ENCODE assay signal across 8 cellular contexts in the genomic region with DNA sequence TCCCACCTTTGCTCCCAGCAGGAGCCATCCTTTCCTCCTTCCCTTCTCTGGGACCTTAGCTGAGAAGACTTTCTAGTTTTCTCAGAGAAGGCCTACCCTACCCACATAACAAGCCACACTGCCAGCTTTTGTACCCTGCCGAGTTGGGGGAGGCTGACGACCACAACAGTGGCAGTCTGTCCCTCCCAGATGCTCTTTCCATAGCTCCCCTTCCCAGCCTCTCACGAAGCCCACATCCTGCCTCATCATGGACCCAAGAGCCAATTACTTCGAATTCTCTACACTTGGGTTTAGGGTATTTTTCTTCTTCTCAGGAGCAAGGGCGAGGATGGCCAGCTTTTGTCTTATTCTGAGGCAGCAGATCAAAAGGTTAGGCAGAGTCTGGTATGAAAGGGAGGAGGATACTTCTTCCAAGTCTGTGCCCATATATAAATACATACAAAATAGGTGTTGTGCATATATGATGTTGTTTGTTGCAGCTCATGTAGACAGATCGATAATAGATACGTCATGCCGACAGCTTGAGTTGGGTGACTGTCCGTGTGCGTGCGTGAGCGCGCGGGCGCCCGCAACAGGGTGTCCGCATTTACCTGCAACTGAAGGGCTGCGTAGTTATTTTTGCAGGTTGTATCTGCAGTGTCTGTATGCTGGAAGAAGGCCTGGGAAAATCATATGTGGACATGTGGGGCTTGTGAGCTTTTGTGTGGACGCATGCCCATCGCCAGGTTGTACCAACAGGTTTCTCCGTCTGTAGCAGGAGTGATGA. TPM values are rescaled to one million over a fixed set of nuclear protein-coding genes. Genes with fewer than 3 reads are reported as not detected.
DNase-seq lines count a peak whose midpoint lies in the region; ATAC-seq and TF ChIP-seq lines count a peak whose summit lies in the region.

No MANE protein-coding gene starts in this region.

- POLR2A ChIA-PET in OCI-LY7 (lab: Charles Lee) = interaction anchor here (0.6 to 1.4 kb wide), 5 partner anchors 28 to 1467 kb away, joined by 3 to 7 read pairs (median 3); no protein-coding TSS in a partner anchor

- H3K9me2 ChIP-seq in OCI-LY7 (ENCODE audit: insufficient read depth, low read length) = no peaks in the 10 kb centered on the region

- peaks cover 6% of the 10 kb centered on the region for H3K36me3 Mint-ChIP-seq in effector memory CD8-positive, alpha-beta T cell (ENCODE audit: insufficient read depth)
- no peaks in the 10 kb centered on the region for H3K36me3 Mint-ChIP-seq in osteocyte (ENCODE audit: unreplicated experiment)

- BruUV-seq in OCI-LY7 (replicated peaks; lab: Mats Ljungman, UMichigan) = no TSS peak

- DNase-seq in DND-41 (no peak), OCI-LY7 (ENCODE audit: low spot score) (no peak), osteocyte (ENCODE audit: extremely low spot score, unreplicated experiment) (no peak), NCI-H2171 treated with DMSO at 0.1 percent for 48 hours (lab: John Stamatoyannopoulos, UW) (no peak), NCI-H526 (lab: John Stamatoyannopoulos, UW) (no peak), prostate gland (ENCODE audit: low spot score) (no peak)
- DNase-seq in effector memory CD8-positive, alpha-beta T cell = no peak

- peaks cover 23 to 43% of the 10 kb centered on the region in 2 donors for H3K27me3 Mint-ChIP-seq in effector memory CD8-positive, alpha-beta T cell
- peaks cover 45% of the 10 kb centered on the region for H3K27me3 Mint-ChIP-seq in osteocyte (ENCODE audit: unreplicated experiment)

- intact Hi-C loops in OCI-LY7 (cut with micrococcal nuclease; ENCODE audit: unreplicated experiment) (no loop called here), prostate gland (cut with DNase I) (no loop called here)

- H3K27me3 ChIP-seq in DND-41 (ENCODE audit: insufficient read depth, low read length, poor library complexity) = peaks cover 32% of the 10 kb centered on the region
- H3K27me3 ChIP-seq in prostate gland (replicated peaks; ENCODE audit: insufficient read depth) = no peaks in the 10 kb centered on the region

- no peaks in the 10 kb centered on the region for H3K36me3 ChIP-seq in DND-41 (ENCODE audit: insufficient read depth, low read length)
- no peaks in the 10 kb centered on the region for H3K36me3 ChIP-seq in OCI-LY7 (ENCODE audit: insufficient read depth, low read length)
- no peaks in the 10 kb centered on the region for H3K36me3 ChIP-seq in prostate gland

- H3K9me3 ChIP-seq in DND-41 (ENCODE audit: insufficient read depth, low read length, severe bottlenecking) (no peaks in the 10 kb centered on the region), OCI-LY7 (ENCODE audit: low read length) (no peaks in the 10 kb centered on the region), prostate gland (no peaks in the 10 kb centered on the region)

- H3K4me2 ChIP-seq in DND-41 (ENCODE audit: insufficient read depth, low read length) = no peak overlapping the region
- H3K4me2 ChIP-seq in OCI-LY7 (ENCODE audit: low read length) = peak overlapping the region; percentile 83

- H3K4me3 ChIP-seq in DND-41 (ENCODE audit: low read depth in 1 of 2, low read length in 2 of 2) = no peak overlapping the region
- H3K4me3 ChIP-seq in OCI-LY7 (ENCODE audit: low read depth, low read length, poor library complexity, severe bottlenecking) = peak overlapping the region; percentile 72
- H3K4me3 ChIP-seq in prostate gland = no peak overlapping the region

- H3K4me1 ChIP-seq in DND-41 (ENCODE audit: insufficient read depth, low read length) (no peaks in the 10 kb centered on the region), OCI-LY7 (ENCODE audit: insufficient read depth, low read length, poor library complexity, severe bottlenecking) (peaks cover 20% of the 10 kb centered on the region), prostate gland (replicated peaks) (no peaks in the 10 kb centered on the region)

- H2AFZ ChIP-seq in DND-41 (ENCODE audit: low read depth, low read length) (no peak overlapping the region), OCI-LY7 (ENCODE audit: low read length) (peak overlapping the region; percentile 63; the same call in 1 of the 2 replicates)

- no peaks in the 10 kb centered on the region for H3K79me2 ChIP-seq in DND-41 (ENCODE audit: insufficient read depth, low read length)
- no peaks in the 10 kb centered on the region for H3K79me2 ChIP-seq in OCI-LY7 (ENCODE audit: insufficient read depth, low read depth, low read length)

- H3K9me3 Mint-ChIP-seq in effector memory CD8-positive, alpha-beta T cell = no peaks in the 10 kb centered on the region
- no peaks in the 10 kb centered on the region for H3K9me3 Mint-ChIP-seq in osteocyte (ENCODE audit: unreplicated experiment)

- CTCF ChIA-PET in OCI-LY7 (lab: Charles Lee; ENCODE audit: unreplicated experiment) = no interaction called here

- H3K4me3 Mint-ChIP-seq in effector memory CD8-positive, alpha-beta T cell = peak overlapping the region; percentile 80 to 88
- H3K4me3 Mint-ChIP-seq in osteocyte (ENCODE audit: unreplicated experiment) = peak overlapping the region; percentile 73

- H4K20me1 ChIP-seq in DND-41 (ENCODE audit: insufficient read depth, low read length) (peaks cover 7% of the 10 kb centered on the region; the same call in 1 of the 2 replicates), OCI-LY7 (ENCODE audit: insufficient read depth, low read length) (no peaks in the 10 kb centered on the region; the same call in 1 of the 2 replicates)

- H3K27ac ChIP-seq in DND-41 (ENCODE audit: low read length) (no peak overlapping the region), OCI-LY7 (ENCODE audit: low read depth, low read length, poor library complexity, severe bottlenecking) (no peak overlapping the region), prostate gland (no peak overlapping the region)

- peaks cover 12 to 18% of the 10 kb centered on the region in 2 donors for H3K4me1 Mint-ChIP-seq in effector memory CD8-positive, alpha-beta T cell (ENCODE audit: low read depth in 2 of 2)
- peaks cover 8% of the 10 kb centered on the region for H3K4me1 Mint-ChIP-seq in osteocyte (ENCODE audit: unreplicated experiment)

- 67% methylated on average over 21 of the region's 21 CpGs for WGBS in prostate gland

- peak overlapping the region in 1 of 2 donors; percentile 18 for H3K27ac Mint-ChIP-seq in effector memory CD8-positive, alpha-beta T cell
- H3K27ac Mint-ChIP-seq in osteocyte (ENCODE audit: unreplicated experiment) = no peak overlapping the region

- TF ChIP-seq CTCF in DND-41 (IDR thresholded peaks at IDR 0.05; ENCODE audit: borderline replicate concordance, extremely low read depth, low read length, poor library complexity, severe bottlenecking) = no peak
- no peak for TF ChIP-seq CTCF in OCI-LY7 (conservative IDR thresholded peaks at IDR 0.05; ENCODE audit: low read length)
- no peak for TF ChIP-seq CTCF in osteocyte (IDR thresholded peaks at IDR 0.05)
- no peak for TF ChIP-seq CTCF in prostate gland (IDR thresholded peaks at IDR 0.05)

- TF ChIP-seq POLR2A in prostate gland (IDR thresholded peaks at IDR 0.05) = no peak

- H3K9ac ChIP-seq in DND-41 (ENCODE audit: low read depth, low read length) = no peak overlapping the region

- ATAC-seq in DND-41 (ENCODE audit: insufficient read depth, low read depth) (0 out of 3 replicates have a peak, but pooled peaks have one; percentile 24), HG02970 (IDR thresholded peaks at IDR 0.05; ENCODE audit: low FRiP score, unreplicated experiment) (no peak)
- ATAC-seq in effector memory CD8-positive, alpha-beta T cell (replicated peaks) = no peak

RNA-seq across cellular contexts. Expression of a gene that starts 0.8 kb away (rescaled TPM):
- 3.3 and 6.8 TPM in 2 replicates for total RNA-seq in OCI-LY7 (2014; rRNA removed; shearing (Covaris generic))
- total RNA-seq in OCI-LY7 (2022) = 15.3 and 16.9 TPM in 2 replicates
- 0.97 and 1.0 TPM in 2 replicates for total RNA-seq in osteocyte
- total RNA-seq in prostate gland = 1 to 10 TPM; 1.2 to 1.8 TPM

RNA-seq across cellular contexts. Expression of a gene that starts 13.2 kb away (rescaled TPM):
- total RNA-seq in OCI-LY7 (2014; rRNA removed; shearing (Covaris generic)) = not detected in 2 replicates
- not detected in 2 replicates for total RNA-seq in OCI-LY7 (2022)
- total RNA-seq in osteocyte = 0.30 TPM in 1 of 2 replicates, not detected in the other
- total RNA-seq in prostate gland = 10 to 100 TPM; 28.2 to 38.6 TPM

RNA-seq across cellular contexts. Expression of a gene that starts 23.2 kb away (rescaled TPM):
- total RNA-seq in OCI-LY7 (2014; rRNA removed; shearing (Covaris generic)) = 0.15 and 0.35 TPM in 2 replicates
- total RNA-seq in OCI-LY7 (2022) = 0.49 and 0.83 TPM in 2 replicates
- 0.71 and 1.7 TPM in 2 replicates for total RNA-seq in osteocyte
- total RNA-seq in prostate gland = 10 to 100 TPM; 12.1 to 18.6 TPM

Comparison
In these comparisons a context has a peak if more than half of its experiments do, and no peak if none do; other contexts are left out.
1. RNA of a gene that starts 13.2 kb away (total RNA-seq): 28.2 to 38.6 TPM in prostate gland; 0.30 TPM in osteocyte and not detected in OCI-LY7; every median in the first group is over 10 times any median in the second.